ENCODE assay signal across 25 cellular contexts in the genomic region with DNA sequence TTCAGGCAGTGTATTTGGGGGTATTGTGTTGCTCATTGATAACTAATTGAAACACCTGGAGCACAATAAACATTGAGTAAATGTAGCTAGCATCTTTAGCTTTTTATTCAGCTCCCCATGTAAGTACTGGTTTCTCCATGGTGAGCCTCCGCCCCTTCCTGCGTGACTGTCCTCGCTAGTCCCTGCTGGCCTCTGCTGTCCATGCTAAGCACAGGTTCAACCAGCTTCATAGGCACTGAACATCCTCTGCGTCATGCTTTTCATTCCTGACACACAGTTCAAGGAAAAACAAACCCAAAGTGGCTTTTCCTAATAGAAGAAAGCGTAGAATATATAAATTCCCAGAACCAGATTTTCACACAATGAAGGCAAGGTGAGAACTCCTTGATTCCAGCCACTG. TPM values are rescaled to one million over a fixed set of nuclear protein-coding genes. Genes with fewer than 3 reads are reported as not detected.
DNase-seq lines count a peak whose midpoint lies in the region; ATAC-seq, FAIRE-seq and TF ChIP-seq lines count a peak whose summit lies in the region.
"Had no signal": no experiment of that assay in that cellular context is flagged by ENCODE, and none has a peak within 500 bp of the region (broad histone marks: within the 10 kb centered on the region; RNA-seq: fewer than 3 reads in every experiment).

No MANE protein-coding gene starts in this region.

- no peak overlapping the region for H2BK12ac ChIP-seq in trophoblast cell (ENCODE audit: low read length)

- TF ChIP-seq CTCF in SK-N-SH (IDR thresholded peaks at IDR 0.05) (no peak), K562 (IDR thresholded peaks at IDR 0.05 in 2 of 3, conservative IDR thresholded peaks at IDR 0.05 in 1 of 3; ENCODE audit: insufficient read depth in 2 of 3, low read depth in 1 of 3, low read length in 3 of 3) (no peak), hepatocyte (IDR thresholded peaks at IDR 0.05; ENCODE audit: poor library complexity) (no peak)

- H2AFZ ChIP-seq in SK-N-SH (ENCODE audit: low read depth) (no peak overlapping the region), K562 (ENCODE audit: low read depth, low read length) (no peak overlapping the region), trophoblast cell (ENCODE audit: insufficient read depth, low read length, poor library complexity) (no peak overlapping the region), hepatocyte (no peak overlapping the region), Karpas-422 (ENCODE audit: low read length) (no peak overlapping the region)

- no peaks in the 10 kb centered on the region for H3K79me1 ChIP-seq in trophoblast cell (ENCODE audit: low read length)

- H4K20me1 ChIP-seq in SK-N-SH (ENCODE audit: insufficient read depth) (no peaks in the 10 kb centered on the region), K562 (replicated peaks; ENCODE audit: control insufficient read depth, insufficient read depth, low read length) (no peaks in the 10 kb centered on the region), hepatocyte (ENCODE audit: insufficient read depth, poor library complexity, severe bottlenecking) (no peaks in the 10 kb centered on the region), Karpas-422 (ENCODE audit: insufficient read depth, low read depth, low read length) (no peaks in the 10 kb centered on the region)
- H4K20me1 ChIP-seq: BLaER1 treated with 17β-estradiol and CSF1 and Interleukin-3, amounts not matched to agents 10 nM and 100 nM had no signal

- intact Hi-C loops in K562 (cut with micrococcal nuclease): no loop called here

- 80% methylated on average over 5 of the region's 5 CpGs for WGBS in SK-N-SH (ENCODE audit: low lambda C conversion rate)
- 19% methylated on average over 5 of the region's 5 CpGs for WGBS in K562 (ENCODE audit: insufficient coverage, low coverage, missing lambda C conversion rate)
- no CpG with 5 or more reads among the region's 5 CpGs for WGBS in trophoblast cell (ENCODE audit: extremely low coverage, insufficient coverage, insufficient read length)
- 94% methylated on average over 5 of the region's 5 CpGs for WGBS in hepatocyte (ENCODE audit: low lambda C conversion rate, missing lambda C conversion rate)

- TF ChIP-seq RAD21 in SK-N-SH (IDR thresholded peaks at IDR 0.05; ENCODE audit: low read length): no peak
- TF ChIP-seq RAD21 in K562 (CRISPR knock-in tag; conservative IDR thresholded peaks at IDR 0.05 in 1 of 2, IDR thresholded peaks at IDR 0.05 in 1 of 2): no peak

- CTCF ChIA-PET in SK-N-SH (lab: Yijun Ruan, JAX): no interaction called here
- CTCF ChIA-PET in K562 (lab: Yijun Ruan, JAX; ENCODE audit: low intra/inter-chr PET ratio): no interaction called here

- FAIRE-seq in K562 (lab: Jason Lieb, UNC): no peak
- FAIRE-seq: D721Med, G401.6, HepG2 had no signal

- H3K27me3 ChIP-seq in SK-N-SH (ENCODE audit: insufficient read depth) (no peaks in the 10 kb centered on the region), K562 (ENCODE audit: control insufficient read depth in 2 of 2, insufficient read depth in 2 of 2, low read length in 2 of 2) (peaks cover 3 to 12% of the 10 kb centered on the region in 2 experiments; a peak in 3 of 5 replicates), trophoblast cell (ENCODE audit: insufficient read depth, low read length) (no peaks in the 10 kb centered on the region), hepatocyte (no peaks in the 10 kb centered on the region), Karpas-422 (ENCODE audit: low read length) (no peaks in the 10 kb centered on the region)
- H3K27me3 ChIP-seq: BLaER1 treated with 17β-estradiol and CSF1 and Interleukin-3, amounts not matched to agents 10 nM and 100 nM; MG63; SJCRH30 had no signal

- H3K9ac ChIP-seq in SK-N-SH: no peak overlapping the region
- H3K9ac ChIP-seq in K562 (ENCODE audit: insufficient read depth in 1 of 2, low read depth in 2 of 2, low read length in 2 of 2): no peak overlapping the region
- no peak overlapping the region for H3K9ac ChIP-seq in trophoblast cell (ENCODE audit: low read length)
- no peak overlapping the region for H3K9ac ChIP-seq in Karpas-422 (ENCODE audit: low read length)
- H3K9ac ChIP-seq: BLaER1 treated with 17β-estradiol and CSF1 and Interleukin-3, amounts not matched to agents 10 nM and 100 nM had no signal

- H4K12ac ChIP-seq in trophoblast cell (ENCODE audit: low read depth, low read length): no peak overlapping the region

- BruUV-seq in K562 (replicated peaks; lab: Mats Ljungman, UMichigan): no TSS peak

- H2BK5ac ChIP-seq in trophoblast cell (ENCODE audit: low read depth, low read length, poor library complexity): no peak overlapping the region

- H3K4me3 ChIP-seq in SK-N-SH (ENCODE audit: low read depth in 2 of 2, low read length in 1 of 2): no peak overlapping the region
- no peak overlapping the region for H3K4me3 ChIP-seq in K562
- H3K4me3 ChIP-seq in trophoblast cell (ENCODE audit: low read depth, low read length): no peak overlapping the region
- no peak overlapping the region for H3K4me3 ChIP-seq in hepatocyte
- no peak overlapping the region for H3K4me3 ChIP-seq in Karpas-422 (ENCODE audit: low read length)
- H3K4me3 ChIP-seq: BLaER1 treated with 17β-estradiol and CSF1 and Interleukin-3, amounts not matched to agents 10 nM and 100 nM; MG63; SJCRH30 had no signal

- H3K14ac ChIP-seq in trophoblast cell (ENCODE audit: low read length): no peak overlapping the region

- TF ChIP-seq POLR2A in K562 (conservative IDR thresholded peaks at IDR 0.05): no peak

- H3K9me2 ChIP-seq in SK-N-SH (no peaks in the 10 kb centered on the region), hepatocyte (replicated peaks; ENCODE audit: insufficient read depth) (no peaks in the 10 kb centered on the region), Karpas-422 (replicated peaks; ENCODE audit: insufficient read depth, low read length) (no peaks in the 10 kb centered on the region)

- no peak for ATAC-seq in SK-N-SH treated with all-trans-retinoic acid at 6 μM for 48 hours
- peak; percentile 69; the same call in 2 of the 3 replicates for ATAC-seq in K562
- no peak for ATAC-seq in HG02571 (IDR thresholded peaks at IDR 0.05; ENCODE audit: unreplicated experiment)
- ATAC-seq: HepG2, PC-3, Right ventricle myocardium inferior had no signal

- H2BK120ac ChIP-seq in trophoblast cell (ENCODE audit: insufficient read depth, low read length, poor library complexity): no peak overlapping the region

- no peak overlapping the region for H3K18ac ChIP-seq in trophoblast cell (ENCODE audit: low read length)

- H3K36me3 ChIP-seq in SK-N-SH (replicated peaks in 1 of 2; ENCODE audit: control insufficient read depth in 1 of 2, insufficient read depth in 2 of 2, low read length in 1 of 2) (no peaks in the 10 kb centered on the region), K562 (ENCODE audit: control insufficient read depth, insufficient read depth, low read length) (no peaks in the 10 kb centered on the region), trophoblast cell (ENCODE audit: control insufficient read depth in 1 of 2, insufficient read depth in 2 of 2, low read length in 2 of 2) (peaks cover 0 to 2% of the 10 kb centered on the region in 2 experiments), hepatocyte (replicated peaks; ENCODE audit: insufficient read depth, low read depth) (no peaks in the 10 kb centered on the region), Karpas-422 (ENCODE audit: insufficient read depth, low read length) (no peaks in the 10 kb centered on the region)
- H3K36me3 ChIP-seq: BLaER1 treated with 17β-estradiol and CSF1 and Interleukin-3, amounts not matched to agents 10 nM and 100 nM; MG63; SJCRH30 had no signal

- no peak overlapping the region for H4K8ac ChIP-seq in trophoblast cell (ENCODE audit: low read depth, low read length)

- H4K91ac ChIP-seq in trophoblast cell (ENCODE audit: low read depth, low read length): no peak overlapping the region

- no peaks in the 10 kb centered on the region for H3K79me2 ChIP-seq in SK-N-SH (ENCODE audit: insufficient read depth)
- no peaks in the 10 kb centered on the region for H3K79me2 ChIP-seq in K562 (ENCODE audit: control insufficient read depth, insufficient read depth, low read length)
- H3K79me2 ChIP-seq in trophoblast cell (ENCODE audit: control insufficient read depth, insufficient read depth, low read length, poor library complexity): no peaks in the 10 kb centered on the region
- H3K79me2 ChIP-seq in hepatocyte: no peaks in the 10 kb centered on the region
- no peaks in the 10 kb centered on the region for H3K79me2 ChIP-seq in Karpas-422 (ENCODE audit: low read length)

- TF ChIP-seq EP300 in SK-N-SH (IDR thresholded peaks at IDR 0.05; ENCODE audit: borderline replicate concordance in 1 of 2, low read depth in 1 of 2, low read length in 1 of 2): no peak
- no peak for TF ChIP-seq EP300 in K562 (IDR thresholded peaks at IDR 0.05; ENCODE audit: low read length)

- H3K4ac ChIP-seq in trophoblast cell (ENCODE audit: low read depth, low read length): no peak overlapping the region

- DNase-seq in SK-N-SH: no peak
- DNase-seq in K562 (ENCODE audit: extremely low read depth in 1 of 4, low spot score in 3 of 4): no peak
- DNase-seq in trophoblast cell: peak; percentile 27 to 59
- no peak for DNase-seq in AG08395 (ENCODE audit: low spot score)
- no peak for DNase-seq in hepatocyte (ENCODE audit: low spot score)
- no peak for DNase-seq in Karpas-422
- DNase-seq: AML-193; CD4-positive, alpha-beta T cell; DMS53; H7; KBM-7; NCI-H1105 treated with DMSO at 0.1 percent for 48 hours; NCI-H2029 treated with DMSO at 0.1 percent for 48 hours; NCI-H69; NK-92 treated with Interleukin-12 subunit alpha and Interleukin-12 subunit beta, amount 100 ng/mL, for 24 hours; SJCRH30 had no signal

- POLR2A ChIA-PET in SK-N-SH (lab: Yijun Ruan, JAX): no interaction called here
- POLR2A ChIA-PET in K562 (lab: Yijun Ruan, JAX): interaction anchor here (0.7 kb wide), 1 partner anchor 26 kb away, joined by 3 read pairs; no protein-coding TSS in a partner anchor

- H3F3A ChIP-seq in SK-N-SH (replicated peaks; ENCODE audit: insufficient read depth): peaks cover 4% of the 10 kb centered on the region

- H3K4me1 ChIP-seq in SK-N-SH (ENCODE audit: control insufficient read depth in 1 of 2, insufficient read depth in 2 of 2, low read depth in 1 of 2, low read length in 1 of 2) (no peaks in the 10 kb centered on the region), K562 (replicated peaks in 1 of 2; ENCODE audit: control insufficient read depth in 2 of 2, insufficient read depth in 2 of 2, low read length in 2 of 2) (peaks cover 0 to 7% of the 10 kb centered on the region in 2 experiments; a peak in 2 of 5 replicates), trophoblast cell (ENCODE audit: control insufficient read depth in 1 of 2, insufficient read depth in 2 of 2, low read length in 2 of 2) (no peaks in the 10 kb centered on the region), hepatocyte (ENCODE audit: insufficient read depth) (no peaks in the 10 kb centered on the region), Karpas-422 (ENCODE audit: low read length) (peaks cover 5% of the 10 kb centered on the region)
- H3K4me1 ChIP-seq: SJCRH30 had no signal

- H3K4me2 ChIP-seq in SK-N-SH (peak overlapping the region; percentile 13; the same call in 1 of the 2 replicates), K562 (ENCODE audit: insufficient read depth, low read length) (no peak overlapping the region), trophoblast cell (ENCODE audit: low read length) (no peak overlapping the region), hepatocyte (no peak overlapping the region), Karpas-422 (ENCODE audit: low read depth, low read length, poor library complexity, severe bottlenecking) (no peak overlapping the region)
- H3K4me2 ChIP-seq: BLaER1 treated with 17β-estradiol and CSF1 and Interleukin-3, amounts not matched to agents 10 nM and 100 nM had no signal

- no peak overlapping the region for H2AK5ac ChIP-seq in trophoblast cell (ENCODE audit: low read length)

- H3K9me1 ChIP-seq in K562 (ENCODE audit: control insufficient read depth, insufficient read depth, low read length): no peaks in the 10 kb centered on the region

- H3K27ac ChIP-seq in SK-N-SH (ENCODE audit: low read depth in 2 of 2, low read length in 1 of 2) (no peak overlapping the region), K562 (ENCODE audit: extremely low read depth, low read depth, low read length) (no peak overlapping the region), trophoblast cell (ENCODE audit: low read depth, low read length) (no peak overlapping the region), hepatocyte (no peak overlapping the region), Karpas-422 (ENCODE audit: low read length) (no peak overlapping the region)
- H3K27ac ChIP-seq: BLaER1 treated with 17β-estradiol and CSF1 and Interleukin-3, amounts not matched to agents 10 nM and 100 nM; SJCRH30 had no signal

- in situ Hi-C loops in K562 (cut with MboI): no loop called here

- H3K9me3 ChIP-seq in SK-N-SH: no peaks in the 10 kb centered on the region
- H3K9me3 ChIP-seq in K562 (replicated peaks; ENCODE audit: control insufficient read depth, insufficient read depth, low read depth, low read length): no peaks in the 10 kb centered on the region
- peaks cover 4% of the 10 kb centered on the region for H3K9me3 ChIP-seq in trophoblast cell (ENCODE audit: insufficient read depth, low read depth, low read length)
- H3K9me3 ChIP-seq in hepatocyte (ENCODE audit: low read depth): no peaks in the 10 kb centered on the region
- H3K9me3 ChIP-seq in Karpas-422 (ENCODE audit: low read length): no peaks in the 10 kb centered on the region
- H3K9me3 ChIP-seq: MG63, SJCRH30 had no signal

- no peak overlapping the region for H3K23ac ChIP-seq in trophoblast cell (ENCODE audit: low read length)

RNA-seq across cellular contexts. Expression of gene DAP, which starts 27.3 kb away (rescaled TPM):
- polyA plus RNA-seq in SK-N-SH (2012; rRNA removed) (60.3 and 78.2 TPM in 2 replicates), K562 (2011; rRNA removed) (51.9 and 61.8 TPM in 2 replicates), K562 (2014; fragmentation: Illumina TruSeq; extraction: Trizol) (151 and 157 TPM in 2 replicates), K562 (2014; fragmentation: Nextera tagmentation; extraction: Ambion mirVana) (10 to 100 TPM; 14.1 to 21.7 TPM), K562 (2014; rRNA removed) (84.2 and 84.3 TPM in 2 replicates), hepatocyte (193 and 196 TPM in 2 replicates)
- 94.3 and 110 TPM in 2 replicates for polyA plus RNA-seq in SK-N-SH (2012; cell fraction: cytosol; rRNA removed)
- polyA plus RNA-seq in SK-N-SH (2012; cell fraction: nucleus; rRNA removed): 49.0 and 49.4 TPM in 2 replicates
- 60.9 and 94.0 TPM in 2 replicates for total RNA-seq in K562 (2011; cell fraction: chromatin; rRNA removed; ENCODE audit: low replicate concordance)
- 39.0 and 46.8 TPM in 2 replicates for total RNA-seq in K562 (2011; cell fraction: nucleolus; rRNA removed)
- total RNA-seq in K562 (2011; cell fraction: nucleoplasm; rRNA removed): 92.2 and 142 TPM in 2 replicates
- total RNA-seq in K562 (2014; rRNA removed) (31.3 and 36.1 TPM in 2 replicates), K562 (2014; rRNA removed; fragmentation: Illumina TruSeq; extraction: Trizol) (33.6 and 34.5 TPM in 2 replicates), K562 (2015; rRNA removed; fragmentation: Illumina TruSeq; extraction: Trizol) (27.3 and 28.7 TPM in 2 replicates), K562 (2021) (118 and 129 TPM in 2 replicates), hepatocyte (69.1 and 74.8 TPM in 2 replicates)
- 104 and 110 TPM in 2 replicates for polyA plus RNA-seq in K562 (2011; cell fraction: cytosol; rRNA removed)
- polyA plus RNA-seq in K562 (2011; cell fraction: nucleus; rRNA removed): 62.6 and 63.5 TPM in 2 replicates
- polyA plus RNA-seq in K562 (2012): 102 and 243 TPM in 2 replicates
- polyA minus RNA-seq in K562 (2011; rRNA and poly(A)+ RNA removed): 35.4 and 39.4 TPM in 2 replicates
- 64.4 and 65.4 TPM in 2 replicates for polyA minus RNA-seq in K562 (2011; cell fraction: cytosol; rRNA and poly(A)+ RNA removed)
- polyA minus RNA-seq in K562 (2011; cell fraction: nucleus; rRNA and poly(A)+ RNA removed): 28.3 and 33.3 TPM in 2 replicates
- polyA plus RNA-seq in trophoblast cell (2013): 175 and 176 TPM in 2 replicates
- 33.8 and 42.6 TPM in 2 replicates for total RNA-seq in Karpas-422 (2014; rRNA removed; shearing (Covaris generic); ENCODE audit: low replicate concordance)

Comparison
In these comparisons a context has a peak if more than half of its experiments do, and no peak if none do; other contexts are left out.
1. DNase-seq: peak in trophoblast cell (2 of 2); none in SK-N-SH (single experiment), K562 (0 of 4), AG08395 (single experiment), hepatocyte (single experiment) and Karpas-422 (single experiment).